In genomic region chr12:15599266-15600037, GRCh38 we compare ENCODE assay signal across 9 cellular contexts.
A peak's percentile ranks its signal among the peaks of the same experiment; 100 is the strongest.
DNase-seq lines count a peak whose midpoint lies in the region; ATAC-seq and TF ChIP-seq lines count a peak whose summit lies in the region.
"Had no signal": no experiment of that assay in that cellular context is flagged by ENCODE, and none has a peak within 500 bp of the region (broad histone marks: within the 10 kb centered on the region; RNA-seq: fewer than 3 reads in every experiment).

No MANE protein-coding gene starts in this region.

- H3K36me3 ChIP-seq in mucosa of descending colon (ENCODE audit: low read depth) = no peaks in the 10 kb centered on the region

- no peaks in the 10 kb centered on the region for H3K4me1 ChIP-seq in mucosa of descending colon (ENCODE audit: low read depth)

- H3K4me3 ChIP-seq in mucosa of descending colon = no peak overlapping the region

- intact Hi-C loops in mucosa of descending colon (cut with DNase I, micrococcal nuclease) = no loop called here

- DNase-seq in AG20443 (ENCODE audit: low spot score) (peak; percentile 25), NCI-H2029 treated with DMSO at 0.1 percent for 48 hours (lab: John Stamatoyannopoulos, UW) (peak; percentile 38), dermis blood vessel endothelial cell (peak; percentile 90), mucosa of descending colon (no peak), SIG-M5 treated with dmso at 0.1 percent for 504 hours (lab: John Stamatoyannopoulos, UW; ENCODE audit: unreplicated experiment) (no peak), SHP77 (lab: John Stamatoyannopoulos, UW) (no peak), CD1c-positive myeloid dendritic cell (ENCODE audit: extremely low spot score) (no peak)
- DNase-seq in stimulated activated naive CD8-positive, alpha-beta T cell treated with anti-CD3 and anti-CD28 coated beads, Interleukin-15, Interleukin-2, amounts not matched to agents 100 U/mL and 50 U/mL, for 24 hours = no peak
- DNase-seq: activated gamma-delta T cell had no signal

- H3K9me3 ChIP-seq in mucosa of descending colon = no peaks in the 10 kb centered on the region

- no peak for TF ChIP-seq CTCF in mucosa of descending colon (IDR thresholded peaks at IDR 0.05)

- peak; percentile 46 for ATAC-seq in mucosa of descending colon
- ATAC-seq in stimulated activated naive CD8-positive, alpha-beta T cell treated with anti-CD3 and anti-CD28 coated beads, Interleukin-15, Interleukin-2, amounts not matched to agents 100 U/mL and 50 U/mL, for 24 hours = no peak

Comparison
In these comparisons a context has a peak if more than half of its experiments do, and no peak if none do; other contexts are left out.
1. DNase-seq: peak in AG20443 (single experiment), NCI-H2029 treated with DMSO at 0.1 percent for 48 hours (single experiment) and dermis blood vessel endothelial cell (single experiment); none in mucosa of descending colon (0 of 3), SIG-M5 treated with dmso at 0.1 percent for 504 hours (single experiment), stimulated activated naive CD8-positive, alpha-beta T cell treated with anti-CD3 and anti-CD28 coated beads, Interleukin-15, Interleukin-2, amounts not matched to agents 100 U/mL and 50 U/mL, for 24 hours (single experiment), SHP77 (0 of 2) and CD1c-positive myeloid dendritic cell (single experiment).